Comparison of ENCODE assay signal across 12 cellular contexts in genomic region chr4:185834088-185834487, GRCh38. TPM values are rescaled to one million over a fixed set of nuclear protein-coding genes. Genes with fewer than 3 reads are reported as not detected.
DNase-seq lines count a peak whose midpoint lies in the region; ATAC-seq, FAIRE-seq and TF ChIP-seq lines count a peak whose summit lies in the region.
"Had no signal": no experiment of that assay in that cellular context is flagged by ENCODE, and none has a peak within 500 bp of the region (broad histone marks: within the 10 kb centered on the region; RNA-seq: fewer than 3 reads in every experiment).

No MANE protein-coding gene starts in this region.

- H3F3A ChIP-seq in GM23338 (replicated peaks; ENCODE audit: low read depth) = peaks cover 9% of the 10 kb centered on the region

- H4K20me1 ChIP-seq in GM23338 (replicated peaks; ENCODE audit: insufficient read depth) (no peaks in the 10 kb centered on the region), astrocyte (ENCODE audit: insufficient read depth, low read length) (no peaks in the 10 kb centered on the region)
- H4K20me1 ChIP-seq: BLaER1 had no signal

- no peak for TF ChIP-seq EP300 in ovary (IDR thresholded peaks at IDR 0.05)

- H3K4me1 ChIP-seq in heart left ventricle (peaks cover 0 to 58% (median 24%) of the 10 kb centered on the region in 12 donors), GM23338 (ENCODE audit: insufficient read depth) (peaks cover 34% of the 10 kb centered on the region), astrocyte (ENCODE audit: insufficient read depth, low read length) (peaks cover 23% of the 10 kb centered on the region), trophoblast cell (ENCODE audit: control insufficient read depth in 1 of 2, insufficient read depth in 2 of 2, low read length in 2 of 2) (peaks cover 9 to 14% of the 10 kb centered on the region in 2 experiments), ovary (ENCODE audit: insufficient read depth) (peaks cover 6% of the 10 kb centered on the region)

- H3K4me1 Mint-ChIP-seq in GM23338 = peaks cover 30% of the 10 kb centered on the region
- H3K4me1 Mint-ChIP-seq in astrocyte (ENCODE audit: low read depth, unreplicated experiment) = peaks cover 41% of the 10 kb centered on the region
- H3K4me1 Mint-ChIP-seq in CD4-positive, alpha-beta T cell (ENCODE audit: low read depth) = no peaks in the 10 kb centered on the region

- H2AFZ ChIP-seq in GM23338 (no peak overlapping the region), astrocyte (ENCODE audit: low read depth, low read length) (no peak overlapping the region), trophoblast cell (ENCODE audit: insufficient read depth, low read length, poor library complexity) (no peak overlapping the region)

- no peak overlapping the region for H2AK5ac ChIP-seq in trophoblast cell (ENCODE audit: low read length)

- H3K79me2 ChIP-seq in GM23338 (replicated peaks; ENCODE audit: insufficient read depth) (no peaks in the 10 kb centered on the region), astrocyte (ENCODE audit: insufficient read depth, low read length) (no peaks in the 10 kb centered on the region), trophoblast cell (ENCODE audit: control insufficient read depth, insufficient read depth, low read length, poor library complexity) (peaks cover 3% of the 10 kb centered on the region)

- TF ChIP-seq POLR2A in heart left ventricle (IDR thresholded peaks at IDR 0.05) (no peak), ovary (IDR thresholded peaks at IDR 0.05) (no peak)

- H3K27me3 Mint-ChIP-seq in GM23338 (ENCODE audit: insufficient read depth, low read depth, poor library complexity) (peaks cover 2% of the 10 kb centered on the region), astrocyte (ENCODE audit: low read depth, unreplicated experiment) (no peaks in the 10 kb centered on the region)
- peaks cover 12% of the 10 kb centered on the region for H3K27me3 Mint-ChIP-seq in CD4-positive, alpha-beta T cell

- H3K36me3 ChIP-seq in heart left ventricle (no peaks in the 10 kb centered on the region), GM23338 (ENCODE audit: insufficient read depth) (no peaks in the 10 kb centered on the region), astrocyte (ENCODE audit: insufficient read depth, low read length) (no peaks in the 10 kb centered on the region), trophoblast cell (ENCODE audit: control insufficient read depth in 1 of 2, insufficient read depth in 2 of 2, low read length in 2 of 2) (no peaks in the 10 kb centered on the region), ovary (no peaks in the 10 kb centered on the region)
- H3K36me3 ChIP-seq: BLaER1 had no signal

- H3K4me3 Mint-ChIP-seq in GM23338 (no peak overlapping the region), astrocyte (ENCODE audit: unreplicated experiment) (no peak overlapping the region)
- no peak overlapping the region for H3K4me3 Mint-ChIP-seq in CD4-positive, alpha-beta T cell

- TF ChIP-seq CTCF in heart left ventricle (IDR thresholded peaks at IDR 0.05) (no peak), GM23338 (conservative IDR thresholded peaks at IDR 0.05; ENCODE audit: low read depth in 2 of 2) (no peak), astrocyte (IDR thresholded peaks at IDR 0.05; ENCODE audit: insufficient read depth, low read depth, low read length) (no peak), ovary (IDR thresholded peaks at IDR 0.05) (no peak)
- no peak for TF ChIP-seq CTCF in CD4-positive, alpha-beta T cell (IDR thresholded peaks at IDR 0.05)

- no peak overlapping the region for H3K18ac ChIP-seq in trophoblast cell (ENCODE audit: low read length)

- peaks cover 2% of the 10 kb centered on the region; the same call in 1 of the 2 replicates for H3K9me2 ChIP-seq in GM23338 (ENCODE audit: insufficient read depth)

- no peak overlapping the region for H4K91ac ChIP-seq in trophoblast cell (ENCODE audit: low read depth, low read length)

- no peaks in the 10 kb centered on the region for H3K9me3 Mint-ChIP-seq in GM23338
- peaks cover 2% of the 10 kb centered on the region for H3K9me3 Mint-ChIP-seq in astrocyte (ENCODE audit: unreplicated experiment)
- no peaks in the 10 kb centered on the region for H3K9me3 Mint-ChIP-seq in CD4-positive, alpha-beta T cell

- H3K27me3 ChIP-seq in heart left ventricle (no peaks in the 10 kb centered on the region), GM23338 (ENCODE audit: insufficient read depth) (no peaks in the 10 kb centered on the region), astrocyte (ENCODE audit: insufficient read depth, low read length) (no peaks in the 10 kb centered on the region), trophoblast cell (ENCODE audit: insufficient read depth, low read length) (no peaks in the 10 kb centered on the region), ovary (no peaks in the 10 kb centered on the region)
- no peaks in the 10 kb centered on the region for H3K27me3 ChIP-seq in CD4-positive, alpha-beta T cell (ENCODE audit: control insufficient read depth, insufficient read depth, low read length)
- H3K27me3 ChIP-seq: BLaER1 had no signal

- H3K4me2 ChIP-seq in GM23338 (no peak overlapping the region), astrocyte (ENCODE audit: low read length) (no peak overlapping the region), trophoblast cell (ENCODE audit: low read length) (no peak overlapping the region)
- H3K4me2 ChIP-seq: BLaER1 had no signal

- H4K12ac ChIP-seq in trophoblast cell (ENCODE audit: low read depth, low read length) = no peak overlapping the region

- H3K9ac ChIP-seq in astrocyte (ENCODE audit: low read length) (no peak overlapping the region), trophoblast cell (ENCODE audit: low read length) (no peak overlapping the region)
- H3K9ac ChIP-seq: BLaER1 had no signal

- CTCF ChIA-PET in CD4-positive, alpha-beta T cell (lab: Charles Lee) = no interaction called here

- H3K27ac ChIP-seq in heart left ventricle (peak overlapping the region in 9 of 12 donors; percentile 26 to 88 (median 72)), GM23338 (ENCODE audit: low read depth) (no peak overlapping the region), astrocyte (ENCODE audit: low read depth, low read length) (no peak overlapping the region), trophoblast cell (ENCODE audit: low read depth, low read length) (no peak overlapping the region), ovary (no peak overlapping the region)
- H3K27ac ChIP-seq in CD4-positive, alpha-beta T cell (ENCODE audit: low read depth, low read length) = no peak overlapping the region
- H3K27ac ChIP-seq: BLaER1 had no signal

- H2BK5ac ChIP-seq in trophoblast cell (ENCODE audit: low read depth, low read length, poor library complexity) = no peak overlapping the region

- no peak overlapping the region for H3K4ac ChIP-seq in trophoblast cell (ENCODE audit: low read depth, low read length)

- H3K36me3 Mint-ChIP-seq in GM23338 (ENCODE audit: low read depth) = peaks cover 1% of the 10 kb centered on the region; the same call in 1 of the 3 replicates
- H3K36me3 Mint-ChIP-seq in astrocyte (ENCODE audit: low read depth, unreplicated experiment) = peaks cover 2% of the 10 kb centered on the region
- H3K36me3 Mint-ChIP-seq in CD4-positive, alpha-beta T cell (ENCODE audit: low read depth) = no peaks in the 10 kb centered on the region

- no peak overlapping the region for H3K4me3 ChIP-seq in heart left ventricle
- H3K4me3 ChIP-seq in GM23338 = no peak overlapping the region
- H3K4me3 ChIP-seq in astrocyte (ENCODE audit: insufficient read depth, low read depth, low read length) = no peak overlapping the region
- no peak overlapping the region for H3K4me3 ChIP-seq in trophoblast cell (ENCODE audit: low read depth, low read length)
- no peak overlapping the region for H3K4me3 ChIP-seq in ovary
- H3K4me3 ChIP-seq: BLaER1 had no signal

- H3K27ac Mint-ChIP-seq in GM23338 (peak overlapping the region; percentile 49), astrocyte (ENCODE audit: unreplicated experiment) (peak overlapping the region; percentile 50)
- no peak overlapping the region for H3K27ac Mint-ChIP-seq in CD4-positive, alpha-beta T cell

- H3K23ac ChIP-seq in trophoblast cell (ENCODE audit: low read length) = no peak overlapping the region

- DNase-seq in heart left ventricle (no peak), cardiac septum (ENCODE audit: low spot score) (no peak), GM23338 (ENCODE audit: low spot score) (no peak), astrocyte (ENCODE audit: low read depth) (no peak), trophoblast cell (no peak), ovary (no peak)
- DNase-seq in CD4-positive, alpha-beta T cell = no peak
- DNase-seq: 8988T, AML-193, IMR-90 had no signal

- peaks cover 13% of the 10 kb centered on the region for H3K79me1 ChIP-seq in trophoblast cell (ENCODE audit: low read length)

- intact Hi-C loops in heart left ventricle (cut with DNase I) (no loop called here), cardiac septum (cut with DNase I) (no loop called here), ovary (cut with DNase I) (no loop called here)
- intact Hi-C loops in CD4-positive, alpha-beta T cell (cut with DNase I, micrococcal nuclease) = no loop called here

- POLR2A ChIA-PET in CD4-positive, alpha-beta T cell (lab: Charles Lee) = no interaction called here

- H3K14ac ChIP-seq in trophoblast cell (ENCODE audit: low read length) = no peak overlapping the region

- 58 to 68% (median 66%) methylated on average over 4 of the region's 4 CpGs for WGBS in heart left ventricle, 4 donors
- WGBS in trophoblast cell (ENCODE audit: extremely low coverage, insufficient coverage, insufficient read length) = no CpG with 5 or more reads among the region's 4 CpGs
- 87 to 91% (median 91%) methylated on average over 4 of the region's 4 CpGs for WGBS in ovary, 3 donors

- no peak overlapping the region for H2BK120ac ChIP-seq in trophoblast cell (ENCODE audit: insufficient read depth, low read length, poor library complexity)

- no peak for FAIRE-seq in astrocyte (lab: Jason Lieb, UNC)
- FAIRE-seq: H54 had no signal

- H2BK12ac ChIP-seq in trophoblast cell (ENCODE audit: low read length) = peak overlapping the region; percentile 61

- H4K8ac ChIP-seq in trophoblast cell (ENCODE audit: low read depth, low read length) = no peak overlapping the region

- H3K9me3 ChIP-seq in heart left ventricle (no peaks in the 10 kb centered on the region), astrocyte (ENCODE audit: insufficient read depth, low read depth, low read length) (no peaks in the 10 kb centered on the region), trophoblast cell (ENCODE audit: insufficient read depth, low read depth, low read length) (no peaks in the 10 kb centered on the region), ovary (no peaks in the 10 kb centered on the region)
- H3K9me3 ChIP-seq in CD4-positive, alpha-beta T cell (ENCODE audit: control insufficient read depth, low read length) = no peaks in the 10 kb centered on the region
- H3K9me3 ChIP-seq: BLaER1 had no signal

- ATAC-seq in heart left ventricle (no peak), GM23338 (no peak)
- no peak for ATAC-seq in CD4-positive, alpha-beta T cell (ENCODE audit: poor library complexity)

RNA-seq across cellular contexts. Expression of gene SORBS2, which starts 22.1 kb away (rescaled TPM):
- total RNA-seq in heart left ventricle (1,000 to 10,000 TPM in 7 of 9 donors, 100 to 1,000 TPM in 2; 966 to 2,158 (median 1,443) TPM), cardiac septum (1,779 TPM), astrocyte (96.1 and 97.4 TPM in 2 replicates), ovary (10 to 100 TPM; 17.4 to 80.0 (median 32.7) TPM)
- polyA plus RNA-seq in heart left ventricle (100 to 1,000 TPM; 254 to 473 TPM), GM23338 (2016; fragmentation: Nextera tagmentation; extraction: Ambion mirVana) (23.2 and 27.6 TPM in 2 replicates), ovary (100 to 1,000 TPM in 1 of 2 donors, 10 to 100 TPM in 1; 24.2 to 204 TPM)
- total RNA-seq in GM23338 (2014; rRNA removed; shearing (Covaris generic)) = 17.8 and 24.6 TPM in 2 replicates
- polyA plus RNA-seq in trophoblast cell (2013) = 4.9 and 7.0 TPM in 2 replicates
- not detected for total RNA-seq in CD4-positive, alpha-beta T cell
- polyA plus RNA-seq: IMR-90 had no signal

Comparison
In these comparisons a context has a peak if more than half of its experiments do, and no peak if none do; other contexts are left out.
1. H3K27ac ChIP-seq: peak in heart left ventricle (9 of 12); none in GM23338 (single experiment), astrocyte (single experiment), trophoblast cell (single experiment), CD4-positive, alpha-beta T cell (single experiment) and ovary (0 of 2).
2. RNA of gene SORBS2, which starts 22.1 kb away (total RNA-seq): 1,779 TPM in cardiac septum (single experiment), 966 to 2,158 TPM in heart left ventricle, 96.1 to 97.4 TPM in astrocyte, 17.4 to 80.0 TPM in ovary and 17.8 to 24.6 TPM in GM23338; not detected in CD4-positive, alpha-beta T cell; every median in the first group is over 10 times any median in the second.